ENCODE assay signal across 27 cellular contexts in genomic region chr14:34407951-34408350, GRCh38.
"Had no signal": no experiment of that assay in that cellular context is flagged by ENCODE, and none has a peak within 500 bp of the region (broad histone marks: within the 10 kb centered on the region; RNA-seq: fewer than 3 reads in every experiment).

No MANE protein-coding gene starts in this region.

- FAIRE-seq: urothelium cell line had no signal

- H3K27me3 ChIP-seq: stomach, suprapubic skin, testis, thyroid gland, tibial artery, tibial nerve, transverse colon, upper lobe of left lung, upper lobe of right lung, uterus, vagina had no signal

- H3K4me3 ChIP-seq: stomach, suprapubic skin, testis, thoracic aorta, thyroid gland, tibial artery, tibial nerve, transverse colon, upper lobe of left lung, upper lobe of right lung, uterus, vagina had no signal

- DNase-seq: stimulated activated CD4-positive, alpha-beta T cell treated with anti-CD3 and anti-CD28 coated beads, Interleukin-2, amount 100 ng/mL, for 48 hours; stimulated activated CD4-positive, alpha-beta T cell treated with anti-CD3 and anti-CD28 coated beads, Interleukin-4, amount 100 ng/mL, for 1 hour; stimulated activated CD4-positive, alpha-beta T cell treated with anti-CD3 and anti-CD28 coated beads, Interleukin-4, amount 100 ng/mL, for 24 hours; stimulated activated CD4-positive, alpha-beta T cell treated with anti-CD3 and anti-CD28 coated beads, Interleukin-4, amount 100 ng/mL, for 4 hours; stimulated activated CD8-positive, alpha-beta memory T cell treated with anti-CD3 and anti-CD28 coated beads, Interleukin-4, amount 100 ng/mL, for 48 hours; stimulated activated naive B cell treated with anti-CD40 and anti-IgM and Interleukin-4, amounts not matched to agents 10 μg/mL and 1 μg/mL and 100 μg/mL, for 72 hours; stimulated activated naive CD4-positive, alpha-beta T cell; stimulated activated naive CD4-positive, alpha-beta T cell treated with Interleukin-2 at 50 U/mL for 16 hours; stimulated activated naive CD8-positive, alpha-beta T cell treated with anti-CD3 and anti-CD28 coated beads, Interleukin-15, amount 100 ng/mL, for 72 hours; stimulated activated naive CD8-positive, alpha-beta T cell treated with anti-CD3 and anti-CD28 coated beads, Interleukin-15, Interleukin-2, amounts not matched to agents 100 U/mL and 50 U/mL, for 24 hours; stomach; substantia nigra; testis; thyroid gland; tibial artery; transverse colon; trophoblast cell; upper lobe of left lung; upper lobe of right lung; uterus had no signal

- H3K9me3 ChIP-seq: testis, thyroid gland had no signal

- H3K4me1 ChIP-seq: stomach, suprapubic skin, testis, thyroid gland, tibial artery, tibial nerve, transverse colon, upper lobe of left lung, upper lobe of right lung, uterus, vagina had no signal

- ATAC-seq: stimulated activated effector memory CD8-positive, alpha-beta T cell treated with anti-CD3 and anti-CD28 coated beads, Interleukin-12 subunit alpha, Interleukin-12 subunit beta, amount 100 ng/mL, for 72 hours; stimulated activated memory B cell treated with anti-CD40 and anti-IgM and Interleukin-4, amounts not matched to agents 10 μg/mL and 1 μg/mL and 100 μg/mL, for 72 hours; stimulated activated naive B cell treated with anti-CD40 and anti-IgM and Interleukin-4, amounts not matched to agents 10 μg/mL and 1 μg/mL and 100 μg/mL, for 72 hours; stimulated activated naive CD8-positive, alpha-beta T cell treated with anti-CD3 and anti-CD28 coated beads, Interleukin-15, amount 100 ng/mL, for 72 hours; stimulated activated naive CD8-positive, alpha-beta T cell treated with anti-CD3 and anti-CD28 coated beads, Interleukin-15, Interleukin-2, amounts not matched to agents 100 U/mL and 50 U/mL, for 24 hours; upper lobe of right lung had no signal

- H3K36me3 ChIP-seq: stomach, suprapubic skin, thoracic aorta, thyroid gland, tibial artery, tibial nerve, transverse colon, upper lobe of left lung, upper lobe of right lung, uterus, vagina had no signal

- H3K27ac ChIP-seq: stomach, suprapubic skin, testis, thoracic aorta, thyroid gland, tibial artery, tibial nerve, transverse colon, upper lobe of left lung, upper lobe of right lung, uterus, vagina had no signal
